In the genomic region with DNA sequence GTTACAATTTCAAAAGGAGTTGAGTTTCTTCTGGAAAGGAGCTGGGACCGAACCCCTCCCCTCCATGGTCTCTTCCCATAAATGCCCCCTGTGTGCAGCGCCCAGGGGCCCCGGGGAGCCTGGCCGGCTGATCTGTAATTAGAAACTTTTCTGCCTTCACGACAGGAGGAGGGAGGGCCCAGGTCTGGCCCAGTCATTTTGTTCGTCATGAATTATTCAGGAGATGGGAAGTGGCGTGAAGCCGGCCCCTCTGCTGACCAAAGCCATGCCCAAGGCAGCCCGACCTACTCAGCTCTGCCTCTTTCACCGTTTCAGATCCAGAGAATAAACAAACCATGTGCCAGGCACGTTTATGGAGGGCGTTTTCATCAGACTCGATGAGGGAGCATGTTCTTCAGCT, we compare ENCODE assay signal across 17 cellular contexts. TPM values are rescaled to one million over a fixed set of nuclear protein-coding genes. Genes with fewer than 3 reads are reported as not detected.
DNase-seq lines count a peak whose midpoint lies in the region; ATAC-seq and TF ChIP-seq lines count a peak whose summit lies in the region.
"Had no signal": no experiment of that assay in that cellular context is flagged by ENCODE, and none has a peak within 500 bp of the region (broad histone marks: within the 10 kb centered on the region; RNA-seq: fewer than 3 reads in every experiment).

No MANE protein-coding gene starts in this region.

- H3K4me3 ChIP-seq in adrenal gland = no peak overlapping the region

- H3K4me3 Mint-ChIP-seq in progenitor cell of endocrine pancreas (ENCODE audit: low read depth) = no peak overlapping the region
- H3K4me3 Mint-ChIP-seq: activated naive CD4-positive, alpha-beta T cell treated with anti-CD3 and anti-CD28 coated beads, Interleukin-2, amount 50 U/mL, for 24 hours; CD14-positive monocyte; natural killer cell had no signal

- peak overlapping the region in 1 of 5 donors; percentile 39 for H3K27ac ChIP-seq in adrenal gland
- H3K27ac ChIP-seq: 22Rv1, epithelial cell of prostate had no signal

- H3K9me3 ChIP-seq in adrenal gland (replicated peaks in 1 of 3) = no peaks in the 10 kb centered on the region

- no peak for TF ChIP-seq POLR2A in adrenal gland (IDR thresholded peaks at IDR 0.05)

- TF ChIP-seq CTCF in adrenal gland (IDR thresholded peaks at IDR 0.05) (no peak), progenitor cell of endocrine pancreas (IDR thresholded peaks at IDR 0.05; ENCODE audit: unreplicated experiment) (no peak)

- no peak for ATAC-seq in HG03342 (IDR thresholded peaks at IDR 0.05; ENCODE audit: unreplicated experiment)
- ATAC-seq: left lobe of liver, natural killer cell had no signal

- peak overlapping the region; percentile 49 for H3K27ac Mint-ChIP-seq in progenitor cell of endocrine pancreas
- H3K27ac Mint-ChIP-seq: activated naive CD4-positive, alpha-beta T cell treated with anti-CD3 and anti-CD28 coated beads, Interleukin-2, amount 50 U/mL, for 24 hours; natural killer cell had no signal

- peak; percentile 49 for DNase-seq in DMS 273 (lab: John Stamatoyannopoulos, UW; ENCODE audit: unreplicated experiment)
- no peak for DNase-seq in DMS 273 treated with DMSO at 0.1 percent for 48 hours (lab: John Stamatoyannopoulos, UW)
- peak in 5 of 7 donors; percentile 44 to 58 (median 54) for DNase-seq in adrenal gland
- peak; percentile 72 for DNase-seq in iPS-NIHi11 (ENCODE audit: low spot score)
- DNase-seq in progenitor cell of endocrine pancreas (ENCODE audit: low spot score, unreplicated experiment) = no peak
- DNase-seq in SIG-M5 treated with dmso at 0.1 percent for 504 hours (lab: John Stamatoyannopoulos, UW; ENCODE audit: unreplicated experiment) = no peak
- no peak for DNase-seq in stimulated activated CD4-positive, alpha-beta T cell treated with anti-CD3 and anti-CD28 coated beads, Interleukin-12 subunit alpha, Interleukin-12 subunit beta, amount 100 ng/mL, for 4 hours
- DNase-seq: cerebellar nuclear complex; natural killer cell; NCI-H2171 treated with DMSO at 0.1 percent for 48 hours; stimulated activated naive CD4-positive, alpha-beta T cell had no signal

- peaks cover 16% of the 10 kb centered on the region for H3K4me1 Mint-ChIP-seq in progenitor cell of endocrine pancreas (ENCODE audit: low read depth)
- H3K4me1 Mint-ChIP-seq: activated naive CD4-positive, alpha-beta T cell treated with anti-CD3 and anti-CD28 coated beads, Interleukin-2, amount 50 U/mL, for 24 hours; CD14-positive monocyte had no signal

- no peaks in the 10 kb centered on the region for H3K27me3 Mint-ChIP-seq in progenitor cell of endocrine pancreas

- H3K4me1 ChIP-seq in adrenal gland (replicated peaks in 1 of 2) = no peaks in the 10 kb centered on the region

- WGBS in adrenal gland, 4 donors = 19 to 35% (median 27%) methylated on average over 12 to 13 of the region's 13 CpGs

- no peaks in the 10 kb centered on the region for H3K36me3 Mint-ChIP-seq in progenitor cell of endocrine pancreas (ENCODE audit: insufficient read depth)
- H3K36me3 Mint-ChIP-seq: activated naive CD4-positive, alpha-beta T cell treated with anti-CD3 and anti-CD28 coated beads, Interleukin-2, amount 50 U/mL, for 24 hours; CD14-positive monocyte; natural killer cell had no signal

- H3K36me3 ChIP-seq in adrenal gland (replicated peaks in 1 of 2) = no peaks in the 10 kb centered on the region

- intact Hi-C loops in adrenal gland (cut with DNase I) = no loop called here

- no peaks in the 10 kb centered on the region for H3K27me3 ChIP-seq in adrenal gland

- H3K9me3 Mint-ChIP-seq in progenitor cell of endocrine pancreas (ENCODE audit: low read depth) = no peaks in the 10 kb centered on the region
- H3K9me3 Mint-ChIP-seq: activated naive CD4-positive, alpha-beta T cell treated with anti-CD3 and anti-CD28 coated beads, Interleukin-2, amount 50 U/mL, for 24 hours; natural killer cell had no signal

RNA-seq across cellular contexts. Expression of gene MSI1, which starts 33.3 kb away (rescaled TPM):
- total RNA-seq in adrenal gland (10 to 100 TPM in 3 of 8 donors, 1 to 10 TPM in 4, under 1 TPM in 1; 0.87 to 24.2 (median 8.4) TPM), progenitor cell of endocrine pancreas (122 and 127 TPM in 2 replicates)
- 1 to 10 TPM in 2 of 3 donors, under 1 TPM in 1; 0.88 to 8.8 (median 6.6) TPM for polyA plus RNA-seq in adrenal gland
- total RNA-seq: left lobe of liver, natural killer cell had no signal
- polyA plus RNA-seq: CD14-positive monocyte had no signal

RNA-seq across cellular contexts. Expression of gene COX6A1, which starts 35.7 kb away (rescaled TPM):
- 1,000 to 10,000 TPM in 1 of 8 donors, 100 to 1,000 TPM in 7; 378 to 1,017 (median 587) TPM for total RNA-seq in adrenal gland
- 1,000 to 10,000 TPM in 1 of 3 donors, 100 to 1,000 TPM in 2; 504 to 1,577 (median 661) TPM for polyA plus RNA-seq in adrenal gland
- total RNA-seq in progenitor cell of endocrine pancreas = 318 and 343 TPM in 2 replicates

RNA-seq across cellular contexts. Expression of gene TRIAP1, which starts 44.0 kb away (rescaled TPM):
- 10 to 100 TPM in 7 of 8 donors, 1 to 10 TPM in 1; 8.2 to 28.8 (median 19.7) TPM for total RNA-seq in adrenal gland
- polyA plus RNA-seq in adrenal gland = 10 to 100 TPM; 19.2 to 35.6 (median 19.9) TPM
- 32.4 and 33.5 TPM in 2 replicates for total RNA-seq in progenitor cell of endocrine pancreas

RNA-seq across cellular contexts. Expression of gene GATC, which starts 44.0 kb away (rescaled TPM):
- total RNA-seq in adrenal gland (10 to 100 TPM; 21.9 to 43.6 (median 31.5) TPM), progenitor cell of endocrine pancreas (28.0 and 30.9 TPM in 2 replicates)
- polyA plus RNA-seq in adrenal gland = 10 to 100 TPM in 1 of 3 donors, 1 to 10 TPM in 2; 9.0 to 29.8 (median 9.3) TPM

Comparison
In these comparisons a context has a peak if more than half of its experiments do, and no peak if none do; other contexts are left out.
1. DNase-seq: peak in DMS 273 (single experiment), adrenal gland (5 of 7) and iPS-NIHi11 (single experiment); none in DMS 273 treated with DMSO at 0.1 percent for 48 hours (single experiment), progenitor cell of endocrine pancreas (single experiment), SIG-M5 treated with dmso at 0.1 percent for 504 hours (single experiment) and stimulated activated CD4-positive, alpha-beta T cell treated with anti-CD3 and anti-CD28 coated beads, Interleukin-12 subunit alpha, Interleukin-12 subunit beta, amount 100 ng/mL, for 4 hours (single experiment).